21 cellular contexts compared by ENCODE assay signal in genomic region chr1:187960125-187960638, GRCh38.
"Had no signal": no experiment of that assay in that cellular context is flagged by ENCODE, and none has a peak within 500 bp of the region (broad histone marks: within the 10 kb centered on the region; RNA-seq: fewer than 3 reads in every experiment).

No MANE protein-coding gene starts in this region.

- H3K4me3 ChIP-seq: left ventricle myocardium inferior, lung, ovary, right atrium auricular region, right lobe of liver, smooth muscle cell, stomach, testis, thyroid gland, upper lobe of right lung had no signal

- H3K27me3 ChIP-seq: ovary, right atrium auricular region, right lobe of liver, stomach, testis, thyroid gland, upper lobe of right lung had no signal

- H3K4me1 ChIP-seq: left ventricle myocardium inferior, right atrium auricular region, stomach, testis, thyroid gland, upper lobe of right lung had no signal

- H3K36me3 ChIP-seq: left ventricle myocardium inferior, ovary, right atrium auricular region, right lobe of liver, stomach, thyroid gland, upper lobe of right lung had no signal

- H3K9me3 ChIP-seq: left ventricle myocardium inferior, ovary, right atrium auricular region, right lobe of liver, testis, thyroid gland, upper lobe of right lung had no signal

- H3K4me2 ChIP-seq: smooth muscle cell had no signal

- DNase-seq: hypothalamus; islet precursor cell; left ventricle myocardium inferior; mesendoderm; naive thymus-derived CD4-positive, alpha-beta T cell; ovary; right lobe of liver; stimulated activated CD4-positive, alpha-beta T cell treated with anti-CD3 and anti-CD28 coated beads, Interleukin-2, amount 100 ng/mL, for 24 hours; stimulated activated CD4-positive, alpha-beta T cell treated with anti-CD3 and anti-CD28 coated beads, Interleukin-4, amount 100 ng/mL, for 1 hour; stimulated activated naive B cell treated with anti-CD40 and anti-IgM and Interleukin-4, amounts not matched to agents 10 μg/mL and 1 μg/mL and 100 μg/mL, for 72 hours; stimulated activated naive CD8-positive, alpha-beta T cell treated with anti-CD3 and anti-CD28 coated beads, Interleukin-15, Interleukin-2, amounts not matched to agents 100 U/mL and 50 U/mL, for 24 hours; stomach; testis; thyroid gland; trophoblast cell; upper lobe of right lung had no signal

- FAIRE-seq: urothelium cell line had no signal

- H3K27ac ChIP-seq: left ventricle myocardium inferior, ovary, right atrium auricular region, right lobe of liver, stomach, testis, thyroid gland, upper lobe of right lung had no signal

- ATAC-seq: naive thymus-derived CD4-positive, alpha-beta T cell; natural killer cell treated with Interleukin-12 subunit alpha and Interleukin-12 subunit beta and Interleukin-15 and Interleukin-18, amount 100 ng/mL, for 72 hours; right lobe of liver; stimulated activated naive B cell treated with anti-CD40 and anti-IgM and Interleukin-4, amounts not matched to agents 10 μg/mL and 1 μg/mL and 100 μg/mL, for 72 hours; stimulated activated naive CD8-positive, alpha-beta T cell treated with anti-CD3 and anti-CD28 coated beads, Interleukin-15, Interleukin-2, amounts not matched to agents 100 U/mL and 50 U/mL, for 24 hours; upper lobe of right lung had no signal
